ENCODE assay signal across 10 cellular contexts in the genomic region with DNA sequence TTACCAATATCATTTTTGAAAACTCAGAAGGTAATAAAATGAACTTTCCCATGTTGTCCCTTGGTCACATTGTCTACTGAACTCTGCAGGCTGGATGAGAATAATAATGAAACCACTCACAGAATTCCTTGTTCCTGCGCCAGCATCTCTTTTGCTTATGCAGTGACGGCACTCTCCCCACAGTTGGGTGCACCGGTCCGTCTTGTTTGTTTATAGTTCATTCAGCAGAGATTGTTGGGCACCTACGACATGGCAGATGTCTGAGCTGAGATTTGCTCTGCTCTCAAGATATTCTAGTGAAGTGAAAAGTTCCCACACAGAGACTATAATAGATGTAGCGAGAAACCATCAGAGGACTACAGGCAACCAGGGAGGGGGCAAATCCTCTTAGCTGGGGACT.
"Had no signal": no experiment of that assay in that cellular context is flagged by ENCODE, and none has a peak within 500 bp of the region (broad histone marks: within the 10 kb centered on the region; RNA-seq: fewer than 3 reads in every experiment).

No MANE protein-coding gene starts in this region.

- H3K9me3 ChIP-seq: esophagus muscularis mucosa, ovary, sigmoid colon had no signal

- DNase-seq: activated CD4-positive, alpha-beta T cell treated with anti-CD3 and anti-CD28 coated beads for 48 hours; activated CD8-positive, alpha-beta T cell treated with anti-CD3 and anti-CD28 coated beads for 36 hours; activated naive CD8-positive, alpha-beta T cell treated with anti-CD3 and anti-CD28 coated beads, Interleukin-2, amount 10 ng/mL, durations not matched to agents 7 days and 5 days; ovary; sigmoid colon; stimulated activated CD4-positive, alpha-beta T cell treated with anti-CD3 and anti-CD28 coated beads, Interleukin-1b, Interleukin-23, amount 100 ng/mL, for 48 hours; SW 1271 had no signal

- H3K4me1 ChIP-seq: esophagus muscularis mucosa, sigmoid colon had no signal

- H3K36me3 Mint-ChIP-seq: activated naive CD8-positive, alpha-beta T cell treated with anti-CD3 and anti-CD28 coated beads, Interleukin-2, amount 10 ng/mL, durations not matched to agents 7 days and 5 days; WTC11 had no signal

- H3K4me3 ChIP-seq: esophagus muscularis mucosa, ovary, sigmoid colon had no signal

- H3K27me3 ChIP-seq: esophagus muscularis mucosa, ovary, sigmoid colon had no signal

- H3K27ac Mint-ChIP-seq: activated CD8-positive, alpha-beta T cell treated with anti-CD3 and anti-CD28 coated beads for 36 hours; activated naive CD8-positive, alpha-beta T cell treated with anti-CD3 and anti-CD28 coated beads, Interleukin-2, amount 10 ng/mL, durations not matched to agents 7 days and 5 days; WTC11 had no signal

- H3K4me1 Mint-ChIP-seq: activated naive CD8-positive, alpha-beta T cell treated with anti-CD3 and anti-CD28 coated beads, Interleukin-2, amount 10 ng/mL, durations not matched to agents 7 days and 5 days had no signal

- H3K36me3 ChIP-seq: esophagus muscularis mucosa, ovary, sigmoid colon had no signal

- H3K27ac ChIP-seq: esophagus muscularis mucosa, ovary, sigmoid colon had no signal

- H3K4me3 Mint-ChIP-seq: activated CD8-positive, alpha-beta T cell treated with anti-CD3 and anti-CD28 coated beads for 36 hours; activated naive CD8-positive, alpha-beta T cell treated with anti-CD3 and anti-CD28 coated beads, Interleukin-2, amount 10 ng/mL, durations not matched to agents 7 days and 5 days; nephron; WTC11 had no signal

- H3K27me3 Mint-ChIP-seq: activated CD8-positive, alpha-beta T cell treated with anti-CD3 and anti-CD28 coated beads for 36 hours; activated naive CD8-positive, alpha-beta T cell treated with anti-CD3 and anti-CD28 coated beads, Interleukin-2, amount 10 ng/mL, durations not matched to agents 7 days and 5 days had no signal

- ATAC-seq: activated CD8-positive, alpha-beta T cell treated with anti-CD3 and anti-CD28 coated beads for 36 hours; WTC11 had no signal
